Comparison of ENCODE assay signal across 14 cellular contexts in genomic region chr2:238235856-238236255, GRCh38. TPM values are rescaled to one million over a fixed set of nuclear protein-coding genes. Genes with fewer than 3 reads are reported as not detected.
DNase-seq lines count a peak whose midpoint lies in the region; ATAC-seq and TF ChIP-seq lines count a peak whose summit lies in the region.
"Had no signal": no experiment of that assay in that cellular context is flagged by ENCODE, and none has a peak within 500 bp of the region (broad histone marks: within the 10 kb centered on the region; RNA-seq: fewer than 3 reads in every experiment).

No MANE protein-coding gene starts in this region.

- peaks cover 6% of the 10 kb centered on the region for H3K27me3 Mint-ChIP-seq in activated naive CD4-positive, alpha-beta T cell treated with anti-CD3 and anti-CD28 coated beads, Interleukin-2, amount 50 U/mL, for 24 hours
- H3K27me3 Mint-ChIP-seq in activated naive CD4-positive, alpha-beta T cell treated with anti-CD3 and anti-CD28 coated beads, Interleukin-2, amount 10 ng/mL, durations not matched to agents 7 days and 5 days, result peaks cover 89% of the 10 kb centered on the region
- peaks cover 34% of the 10 kb centered on the region for H3K27me3 Mint-ChIP-seq in T-helper 17 cell
- peaks cover 0 to 18% of the 10 kb centered on the region in 2 donors for H3K27me3 Mint-ChIP-seq in natural killer cell (ENCODE audit: low read depth in 2 of 2)
- H3K27me3 Mint-ChIP-seq in type B pancreatic cell, result peaks cover 52% of the 10 kb centered on the region

- CTCF ChIA-PET in activated naive CD4-positive, alpha-beta T cell treated with anti-CD3 and anti-CD28 coated beads, Interleukin-2, amount 10 ng/mL, durations not matched to agents 7 days and 5 days (lab: Charles Lee), result interaction anchor here (1.4 kb wide), 1 partner anchor 29 kb away, joined by 3 read pairs; no protein-coding TSS in a partner anchor

- no peaks in the 10 kb centered on the region for H3K36me3 ChIP-seq in gastroesophageal sphincter

- H3K9me3 ChIP-seq in T-helper 17 cell (ENCODE audit: control insufficient read depth, low read length, poor library complexity, severe bottlenecking), result no peaks in the 10 kb centered on the region
- H3K9me3 ChIP-seq in gastroesophageal sphincter, result no peaks in the 10 kb centered on the region

- no peak for TF ChIP-seq EP300 in gastroesophageal sphincter (IDR thresholded peaks at IDR 0.05)

- peak overlapping the region; percentile 0 for H3K4me3 Mint-ChIP-seq in activated naive CD4-positive, alpha-beta T cell treated with anti-CD3 and anti-CD28 coated beads, Interleukin-2, amount 50 U/mL, for 24 hours
- H3K4me3 Mint-ChIP-seq in activated naive CD4-positive, alpha-beta T cell treated with anti-CD3 and anti-CD28 coated beads, Interleukin-2, amount 10 ng/mL, durations not matched to agents 7 days and 5 days, result no peak overlapping the region
- peak overlapping the region; percentile 39 for H3K4me3 Mint-ChIP-seq in T-helper 17 cell
- peak overlapping the region; percentile 40 for H3K4me3 Mint-ChIP-seq in natural killer cell
- H3K4me3 Mint-ChIP-seq in type B pancreatic cell, result peak overlapping the region; percentile 40

- no peak for TF ChIP-seq POLR2A in gastroesophageal sphincter (IDR thresholded peaks at IDR 0.05)

- H3K27ac Mint-ChIP-seq in activated naive CD4-positive, alpha-beta T cell treated with anti-CD3 and anti-CD28 coated beads, Interleukin-2, amount 50 U/mL, for 24 hours, result no peak overlapping the region
- no peak overlapping the region for H3K27ac Mint-ChIP-seq in activated naive CD4-positive, alpha-beta T cell treated with anti-CD3 and anti-CD28 coated beads, Interleukin-2, amount 10 ng/mL, durations not matched to agents 7 days and 5 days
- H3K27ac Mint-ChIP-seq in T-helper 17 cell (no peak overlapping the region), natural killer cell (no peak overlapping the region), type B pancreatic cell (no peak overlapping the region)

- H3K27ac ChIP-seq in gastroesophageal sphincter, result no peak overlapping the region

- intact Hi-C loops in natural killer cell (cut with micrococcal nuclease), result no loop called here

- ATAC-seq in T-helper 17 cell (no peak), natural killer cell (no peak), gastroesophageal sphincter (no peak), GM19395 (IDR thresholded peaks at IDR 0.05; ENCODE audit: unreplicated experiment) (no peak), HG03432 (IDR thresholded peaks at IDR 0.05; ENCODE audit: unreplicated experiment) (no peak)

- H3K27me3 ChIP-seq in gastroesophageal sphincter, result peaks cover 6% of the 10 kb centered on the region

- TF ChIP-seq CTCF in natural killer cell (IDR thresholded peaks at IDR 0.05), result no peak
- TF ChIP-seq CTCF in type B pancreatic cell (conservative IDR thresholded peaks at IDR 0.05), result no peak
- TF ChIP-seq CTCF in gastroesophageal sphincter (IDR thresholded peaks at IDR 0.05), result no peak

- no peaks in the 10 kb centered on the region for H3K9me3 Mint-ChIP-seq in activated naive CD4-positive, alpha-beta T cell treated with anti-CD3 and anti-CD28 coated beads, Interleukin-2, amount 50 U/mL, for 24 hours
- H3K9me3 Mint-ChIP-seq in activated naive CD4-positive, alpha-beta T cell treated with anti-CD3 and anti-CD28 coated beads, Interleukin-2, amount 10 ng/mL, durations not matched to agents 7 days and 5 days, result peaks cover 2% of the 10 kb centered on the region
- H3K9me3 Mint-ChIP-seq in natural killer cell, result no peaks in the 10 kb centered on the region
- H3K9me3 Mint-ChIP-seq in type B pancreatic cell, result no peaks in the 10 kb centered on the region

- peaks cover 0 to 43% (median 7%) of the 10 kb centered on the region in 3 donors for H3K4me1 ChIP-seq in gastroesophageal sphincter

- DNase-seq in activated naive CD4-positive, alpha-beta T cell treated with anti-CD3 and anti-CD28 coated beads, Interleukin-2, amount 10 ng/mL, durations not matched to agents 7 days and 5 days, result no peak
- DNase-seq in T-helper 17 cell, result no peak
- DNase-seq in natural killer cell, result no peak
- DNase-seq in type B pancreatic cell (ENCODE audit: extremely low spot score, unreplicated experiment), result no peak
- DNase-seq: Calu3, NCI-H187, NCI-H2171, NCI-H446 treated with DMSO at 0.1 percent for 48 hours, RPMI8226 had no signal

- H3K36me3 Mint-ChIP-seq in activated naive CD4-positive, alpha-beta T cell treated with anti-CD3 and anti-CD28 coated beads, Interleukin-2, amount 50 U/mL, for 24 hours, result no peaks in the 10 kb centered on the region
- no peaks in the 10 kb centered on the region for H3K36me3 Mint-ChIP-seq in activated naive CD4-positive, alpha-beta T cell treated with anti-CD3 and anti-CD28 coated beads, Interleukin-2, amount 10 ng/mL, durations not matched to agents 7 days and 5 days
- H3K36me3 Mint-ChIP-seq in T-helper 17 cell (ENCODE audit: low read depth) (peaks cover 6% of the 10 kb centered on the region), natural killer cell (no peaks in the 10 kb centered on the region), type B pancreatic cell (no peaks in the 10 kb centered on the region)
- H3K36me3 Mint-ChIP-seq: CD14-positive monocyte had no signal

- H3K4me1 Mint-ChIP-seq in activated naive CD4-positive, alpha-beta T cell treated with anti-CD3 and anti-CD28 coated beads, Interleukin-2, amount 50 U/mL, for 24 hours, result peaks cover 10% of the 10 kb centered on the region
- H3K4me1 Mint-ChIP-seq in activated naive CD4-positive, alpha-beta T cell treated with anti-CD3 and anti-CD28 coated beads, Interleukin-2, amount 10 ng/mL, durations not matched to agents 7 days and 5 days, result peaks cover 19% of the 10 kb centered on the region
- H3K4me1 Mint-ChIP-seq in T-helper 17 cell, result peaks cover 21% of the 10 kb centered on the region
- peaks cover 15 to 23% of the 10 kb centered on the region in 2 donors for H3K4me1 Mint-ChIP-seq in natural killer cell
- H3K4me1 Mint-ChIP-seq in type B pancreatic cell (ENCODE audit: unreplicated experiment), result no peaks in the 10 kb centered on the region

- H3K4me3 ChIP-seq in gastroesophageal sphincter, result no peak overlapping the region

- WGBS in gastroesophageal sphincter (ENCODE audit: low coverage in 1 of 2), 2 donors, result 80 to 94% methylated on average over 3 to 5 of the region's 7 CpGs

RNA-seq across cellular contexts. Expression of gene HES6, which starts 4.0 kb away (rescaled TPM):
- 1 to 10 TPM in 1 of 2 donors, under 1 TPM in 1; 0.47 to 1.3 TPM for total RNA-seq in T-helper 17 cell
- total RNA-seq in natural killer cell, result 10 to 100 TPM; 11.3 to 15.4 (median 13.5) TPM
- 12.0 and 24.4 TPM in 2 replicates for total RNA-seq in type B pancreatic cell (ENCODE audit: low replicate concordance)
- 10 to 100 TPM in 2 of 4 donors, 1 to 10 TPM in 2; 3.8 to 19.5 (median 12.2) TPM for total RNA-seq in gastroesophageal sphincter

RNA-seq across cellular contexts. Expression of gene ILKAP, which starts 32.4 kb away (rescaled TPM):
- 100 to 1,000 TPM; 114 to 123 TPM for total RNA-seq in T-helper 17 cell
- 100 to 1,000 TPM; 146 to 200 (median 183) TPM for total RNA-seq in natural killer cell
- 36.7 and 50.4 TPM in 2 replicates for total RNA-seq in type B pancreatic cell (ENCODE audit: low replicate concordance)
- total RNA-seq in gastroesophageal sphincter, result 10 to 100 TPM; 18.5 to 45.5 (median 35.1) TPM

RNA-seq across cellular contexts. Expression of gene PER2, which starts 52.6 kb away (rescaled TPM):
- 10 to 100 TPM; 40.7 to 40.8 TPM for total RNA-seq in T-helper 17 cell
- total RNA-seq in natural killer cell, result 10 to 100 TPM; 26.3 to 32.9 (median 32.6) TPM
- total RNA-seq in type B pancreatic cell (ENCODE audit: low replicate concordance), result 14.0 and 15.5 TPM in 2 replicates
- 10 to 100 TPM in 3 of 4 donors, 1 to 10 TPM in 1; 8.7 to 20.5 (median 17.0) TPM for total RNA-seq in gastroesophageal sphincter
